Comparison of ENCODE assay signal across 8 cellular contexts in genomic region chr11:112024778-112025678, GRCh38. TPM values are rescaled to one million over a fixed set of nuclear protein-coding genes. Genes with fewer than 3 reads are reported as not detected.
DNase-seq lines count a peak whose midpoint lies in the region; ATAC-seq and TF ChIP-seq lines count a peak whose summit lies in the region.

Gene DLAT, plus strand, starts transcription at chr11:112025408. Its CDS starts 65 bp downstream, at chr11:112025473.

- peak; percentile 95 for ATAC-seq in GM23338
- peak; percentile 92 for ATAC-seq in activated T-helper 17 cell treated with anti-CD3 and anti-CD28 coated beads, Interleukin-2, amount 50 U/mL, for 72 hours (replicated peaks)
- peak; percentile 94 for ATAC-seq in stimulated activated naive CD8-positive, alpha-beta T cell treated with anti-CD3 and anti-CD28 coated beads, Interleukin-15, amount 100 ng/mL, for 72 hours

- peaks cover 6% of the 10 kb centered on the region; the same call in 1 of the 2 replicates for H3K4me1 ChIP-seq in GM23338 (ENCODE audit: insufficient read depth)

- H3K4me1 Mint-ChIP-seq in GM23338, result peaks cover 10% of the 10 kb centered on the region; the same call in 2 of the 3 replicates
- H3K4me1 Mint-ChIP-seq in activated T-helper 17 cell treated with anti-CD3 and anti-CD28 coated beads, Interleukin-2, amount 50 U/mL, for 72 hours, result peaks cover 16% of the 10 kb centered on the region
- H3K4me1 Mint-ChIP-seq in nephron, result peaks cover 18% of the 10 kb centered on the region
- peaks cover 13% of the 10 kb centered on the region for H3K4me1 Mint-ChIP-seq in stimulated activated naive CD8-positive, alpha-beta T cell treated with anti-CD3 and anti-CD28 coated beads, Interleukin-15, amount 100 ng/mL, for 72 hours

- peak within 1 kb of the TSS; percentile 100 for H3K27ac Mint-ChIP-seq in GM23338
- peak within 1 kb of the TSS; percentile 99 for H3K27ac Mint-ChIP-seq in activated T-helper 17 cell treated with anti-CD3 and anti-CD28 coated beads, Interleukin-2, amount 50 U/mL, for 72 hours
- peak within 1 kb of the TSS; percentile 96 to 100 (median 99) for H3K27ac Mint-ChIP-seq in nephron
- peak within 1 kb of the TSS; percentile 99 to 100 for H3K27ac Mint-ChIP-seq in stimulated activated naive CD8-positive, alpha-beta T cell treated with anti-CD3 and anti-CD28 coated beads, Interleukin-15, amount 100 ng/mL, for 72 hours

- CTCF ChIA-PET in RWPE1 (lab: Yijun Ruan, JAX), result interaction anchor here (0.6 to 1.0 kb wide), 2 partner anchors 35 to 54 kb away, joined by 3 read pairs; no protein-coding TSS in a partner anchor

- TF ChIP-seq CTCF in GM23338 (conservative IDR thresholded peaks at IDR 0.05; ENCODE audit: low read depth in 2 of 2), result no peak
- no peak for TF ChIP-seq CTCF in RWPE1 (conservative IDR thresholded peaks at IDR 0.05; ENCODE audit: low read depth)
- TF ChIP-seq CTCF in fibroblast of the aortic adventitia (IDR thresholded peaks at IDR 0.05; ENCODE audit: insufficient read depth, low read length), result no peak
- TF ChIP-seq CTCF in nephron (IDR thresholded peaks at IDR 0.05; ENCODE audit: unreplicated experiment in 3 of 3), result no peak

- peaks cover 3% of the 10 kb centered on the region; the same call in 1 of the 3 replicates for H3K9me3 Mint-ChIP-seq in GM23338
- H3K9me3 Mint-ChIP-seq in activated T-helper 17 cell treated with anti-CD3 and anti-CD28 coated beads, Interleukin-2, amount 50 U/mL, for 72 hours, result no peaks in the 10 kb centered on the region
- no peaks in the 10 kb centered on the region for H3K9me3 Mint-ChIP-seq in nephron
- no peaks in the 10 kb centered on the region for H3K9me3 Mint-ChIP-seq in stimulated activated naive CD8-positive, alpha-beta T cell treated with anti-CD3 and anti-CD28 coated beads, Interleukin-15, amount 100 ng/mL, for 72 hours

- H3K4me3 ChIP-seq in GM23338 (peak within 1 kb of the TSS; percentile 94), fibroblast of the aortic adventitia (ENCODE audit: low read depth, low read length) (peak within 1 kb of the TSS; percentile 92)

- H3K27me3 Mint-ChIP-seq in GM23338 (ENCODE audit: insufficient read depth, low read depth, poor library complexity) (peaks cover 13% of the 10 kb centered on the region), nephron (ENCODE audit: low read depth) (no peaks in the 10 kb centered on the region)
- H3K27me3 Mint-ChIP-seq in activated T-helper 17 cell treated with anti-CD3 and anti-CD28 coated beads, Interleukin-2, amount 50 U/mL, for 72 hours, result no peaks in the 10 kb centered on the region
- H3K27me3 Mint-ChIP-seq in stimulated activated naive CD8-positive, alpha-beta T cell treated with anti-CD3 and anti-CD28 coated beads, Interleukin-15, amount 100 ng/mL, for 72 hours, result no peaks in the 10 kb centered on the region

- H3K36me3 ChIP-seq in GM23338 (ENCODE audit: insufficient read depth), result peaks cover 15% of the 10 kb centered on the region

- H3K27me3 ChIP-seq in GM23338 (ENCODE audit: insufficient read depth), result no peaks in the 10 kb centered on the region

- peak within 1 kb of the TSS; percentile 98 for H3K27ac ChIP-seq in GM23338 (ENCODE audit: low read depth)
- H3K27ac ChIP-seq in RWPE1, result peak within 1 kb of the TSS; percentile 88

- peaks cover 31% of the 10 kb centered on the region for H3K36me3 Mint-ChIP-seq in GM23338 (ENCODE audit: low read depth)
- H3K36me3 Mint-ChIP-seq in activated T-helper 17 cell treated with anti-CD3 and anti-CD28 coated beads, Interleukin-2, amount 50 U/mL, for 72 hours (ENCODE audit: low read depth), result peaks cover 50% of the 10 kb centered on the region
- H3K36me3 Mint-ChIP-seq in nephron (ENCODE audit: low read depth), result peaks cover 36% of the 10 kb centered on the region

- peaks cover 26% of the 10 kb centered on the region for H3K79me2 ChIP-seq in GM23338 (replicated peaks; ENCODE audit: insufficient read depth)

- H4K20me1 ChIP-seq in GM23338 (replicated peaks; ENCODE audit: insufficient read depth), result peaks cover 3% of the 10 kb centered on the region

- DNase-seq in EH (ENCODE audit: low read depth) (peak; percentile 81), GM23338 (ENCODE audit: low spot score) (peak; percentile 100), LHCN-M2 (ENCODE audit: low read depth) (peak; percentile 81), RWPE1 (ENCODE audit: low spot score) (peak; percentile 80), fibroblast of the aortic adventitia (ENCODE audit: low read depth) (peak; percentile 78)
- DNase-seq in stimulated activated naive CD8-positive, alpha-beta T cell treated with anti-CD3 and anti-CD28 coated beads, Interleukin-15, amount 100 ng/mL, for 72 hours, result peak; percentile 82 to 89

- peaks cover 1% of the 10 kb centered on the region; the same call in 1 of the 2 replicates for H3F3A ChIP-seq in GM23338 (replicated peaks; ENCODE audit: low read depth)

- no peaks in the 10 kb centered on the region for H3K9me2 ChIP-seq in GM23338 (ENCODE audit: insufficient read depth)

- POLR2A ChIA-PET in RWPE1 (lab: Yijun Ruan, JAX; ENCODE audit: low non-redundant PET), result interaction anchor here (0.7 kb wide), 1 partner anchor 15 kb away, joined by 3 read pairs; no protein-coding TSS in a partner anchor

- H3K4me2 ChIP-seq in GM23338, result peak within 1 kb of the TSS; percentile 76

- H2AFZ ChIP-seq in GM23338, result peak within 1 kb of the TSS; percentile 95

- H3K4me3 Mint-ChIP-seq in GM23338, result peak within 1 kb of the TSS; percentile 98
- peak within 1 kb of the TSS; percentile 99 for H3K4me3 Mint-ChIP-seq in activated T-helper 17 cell treated with anti-CD3 and anti-CD28 coated beads, Interleukin-2, amount 50 U/mL, for 72 hours
- peak within 1 kb of the TSS; percentile 99 to 100 (median 99) for H3K4me3 Mint-ChIP-seq in nephron
- H3K4me3 Mint-ChIP-seq in stimulated activated naive CD8-positive, alpha-beta T cell treated with anti-CD3 and anti-CD28 coated beads, Interleukin-15, amount 100 ng/mL, for 72 hours, result peak within 1 kb of the TSS; percentile 99 to 100

TF ChIP-seq in GM23338, 12 proteins besides CTCF, POLR2A, EP300 and RAD21 (continues in another document):
- peak; percentile 53; the same call in 1 of the 2 replicates for TF ChIP-seq ETS1 (IDR thresholded peaks at IDR 0.05)
- TF ChIP-seq NANOG (IDR thresholded peaks at IDR 0.05; ENCODE audit: borderline replicate concordance), result no peak
- TF ChIP-seq CREB1 (CRISPR knock-in tag; IDR thresholded peaks at IDR 0.05; ENCODE audit: low read depth), result peak; percentile 48; the same call in 1 of the 2 replicates
- peak; percentile 91 for TF ChIP-seq POLR2AphosphoS5 (IDR thresholded peaks at IDR 0.05; ENCODE audit: low read depth)
- no peak for TF ChIP-seq ZNF331 (CRISPR knock-in tag; IDR thresholded peaks at IDR 0.05; ENCODE audit: low read depth)

RNA-seq across cellular contexts. Expression of gene DLAT, which starts in this region (rescaled TPM):
- 58.4 and 66.5 TPM in 2 replicates for total RNA-seq in GM23338 (2014; rRNA removed; shearing (Covaris generic))
- polyA plus RNA-seq in GM23338 (2016; fragmentation: Nextera tagmentation; extraction: Ambion mirVana), result 25.2 and 31.8 TPM in 2 replicates
- total RNA-seq in LHCN-M2 (2014; rRNA removed), result 45.2 and 47.6 TPM in 2 replicates
- polyA plus RNA-seq in LHCN-M2 (2012), result 16.4 TPM
- total RNA-seq in activated T-helper 17 cell treated with anti-CD3 and anti-CD28 coated beads, Interleukin-2, amount 50 U/mL, for 72 hours, result 10 to 100 TPM; 27.4 to 49.1 TPM
- 16.6 and 35.0 TPM in 2 replicates for total RNA-seq in fibroblast of the aortic adventitia (ENCODE audit: low replicate concordance)

Comparison
In these comparisons a context has a peak if more than half of its experiments do, and no peak if none do; other contexts are left out.
1. Peak in every context shown above with its lines: DNase-seq, ATAC-seq, H3K4me3 ChIP-seq and H3K27ac ChIP-seq.